ENCODE assay signal across 1 cellular context in the genomic region with DNA sequence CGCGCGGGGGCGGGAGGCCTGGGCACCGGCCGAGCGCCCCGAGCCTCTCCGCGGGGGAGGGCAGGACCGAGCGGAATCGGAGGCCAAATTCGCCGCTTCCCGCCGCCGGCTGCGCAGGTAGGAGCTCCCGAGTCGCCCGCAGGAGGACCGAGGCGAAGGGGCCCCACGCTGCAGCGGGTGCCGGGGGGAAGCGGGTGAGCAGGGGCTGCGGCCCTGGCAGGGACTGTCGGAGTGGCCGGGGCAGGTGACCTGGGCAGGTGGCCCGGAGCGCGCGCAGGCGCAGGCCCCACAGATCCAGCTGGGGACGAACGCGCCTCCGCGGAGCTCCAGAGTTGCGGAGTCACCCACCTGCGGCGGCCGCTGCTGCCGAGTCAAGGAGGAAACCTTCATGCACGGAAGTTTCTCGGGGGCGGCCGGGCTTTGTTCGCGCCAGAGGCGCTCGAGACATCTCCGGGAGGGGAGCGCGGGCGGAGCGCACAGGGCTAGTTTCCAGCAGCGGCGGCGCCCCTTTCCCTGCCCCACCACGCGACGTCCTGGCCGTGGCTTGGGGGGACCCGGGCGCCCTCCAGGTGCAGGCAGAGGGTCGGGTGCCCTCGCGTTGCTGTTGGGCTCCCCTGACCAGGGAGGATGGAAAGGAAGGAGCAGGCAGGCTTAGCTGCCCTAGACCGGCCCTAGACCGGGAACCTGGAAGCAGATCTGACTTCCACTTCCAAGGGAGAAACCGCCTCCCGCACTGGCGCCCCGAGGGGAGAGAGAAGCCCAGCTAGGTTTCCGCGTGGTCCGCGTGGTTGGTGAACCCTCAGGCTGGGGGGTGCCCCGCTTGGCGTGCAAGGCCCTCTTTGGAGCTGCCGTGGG.
TF ChIP-seq lines count a peak whose summit lies in the region.

No MANE protein-coding gene starts in this region.

TF ChIP-seq in WTC11, 78 proteins besides CTCF, POLR2A, EP300 and RAD21 (continued from another document):
- TF ChIP-seq, protein P1, sequence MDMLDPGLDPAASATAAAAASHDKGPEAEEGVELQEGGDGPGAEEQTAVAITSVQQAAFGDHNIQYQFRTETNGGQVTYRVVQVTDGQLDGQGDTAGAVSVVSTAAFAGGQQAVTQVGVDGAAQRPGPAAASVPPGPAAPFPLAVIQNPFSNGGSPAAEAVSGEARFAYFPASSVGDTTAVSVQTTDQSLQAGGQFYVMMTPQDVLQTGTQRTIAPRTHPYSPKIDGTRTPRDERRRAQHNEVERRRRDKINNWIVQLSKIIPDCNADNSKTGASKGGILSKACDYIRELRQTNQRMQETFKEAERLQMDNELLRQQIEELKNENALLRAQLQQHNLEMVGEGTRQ (CRISPR knock-in tag; IDR thresholded peaks at IDR 0.05) = no peak; the same call in 1 of the 2 replicates
- 0 out of 2 replicates have a peak, but pooled peaks have one; percentile 55 for TF ChIP-seq ELF4 (CRISPR knock-in tag; IDR thresholded peaks at IDR 0.05; ENCODE audit: low read depth)
